In genomic region chr7:2158331-2159175, GRCh38 we compare ENCODE assay signal across 10 cellular contexts.
A peak's percentile ranks its signal among the peaks of the same experiment; 100 is the strongest.
DNase-seq lines count a peak whose midpoint lies in the region; ATAC-seq and TF ChIP-seq lines count a peak whose summit lies in the region.
"Had no signal": no experiment of that assay in that cellular context is flagged by ENCODE, and none has a peak within 500 bp of the region (broad histone marks: within the 10 kb centered on the region; RNA-seq: fewer than 3 reads in every experiment).

No MANE protein-coding gene starts in this region.

- no peaks in the 10 kb centered on the region for H3K9me3 Mint-ChIP-seq in activated CD4-positive, alpha-beta T cell treated with anti-CD3 and anti-CD28 coated beads for 36 hours (ENCODE audit: low read depth)
- H3K9me3 Mint-ChIP-seq: activated T-cell treated with anti-CD3 and anti-CD28 coated beads, Interleukin-2, amount 50 U/mL, for 72 hours had no signal

- H3K36me3 ChIP-seq in transverse colon, result no peaks in the 10 kb centered on the region

- POLR2A ChIA-PET in GM10248 (lab: Yijun Ruan, JAX), result no interaction called here
- POLR2A ChIA-PET in activated CD4-positive, alpha-beta T cell treated with anti-CD3 and anti-CD28 coated beads for 36 hours (lab: Charles Lee), result no interaction called here

- no peak for TF ChIP-seq POLR2A in transverse colon (IDR thresholded peaks at IDR 0.05)

- no peaks in the 10 kb centered on the region for H3K27me3 Mint-ChIP-seq in activated CD4-positive, alpha-beta T cell treated with anti-CD3 and anti-CD28 coated beads for 36 hours

- 85 to 100% methylated on average over 2 to 12 of the region's 13 CpGs for WGBS in transverse colon (ENCODE audit: low coverage in 1 of 2), 2 donors

- peaks cover 16 to 29% (median 24%) of the 10 kb centered on the region in 4 donors for H3K4me1 ChIP-seq in transverse colon

- no peaks in the 10 kb centered on the region for H3K4me1 Mint-ChIP-seq in activated CD4-positive, alpha-beta T cell treated with anti-CD3 and anti-CD28 coated beads for 36 hours

- intact Hi-C loops in transverse colon (cut with DNase I; ENCODE audit: low total_unique reads), result no loop called here
- intact Hi-C loops in activated CD4-positive, alpha-beta T cell treated with anti-CD3 and anti-CD28 coated beads for 36 hours (cut with DNase I, micrococcal nuclease), result no loop called here

- H3K27ac ChIP-seq in caudate nucleus (ENCODE audit: low read depth, low read length), result peak overlapping the region; percentile 63
- peak overlapping the region; percentile 69 to 90 (median 72) for H3K27ac ChIP-seq in transverse colon

- no peak overlapping the region for H3K27ac Mint-ChIP-seq in activated CD4-positive, alpha-beta T cell treated with anti-CD3 and anti-CD28 coated beads for 36 hours

- no peak for TF ChIP-seq EP300 in transverse colon (IDR thresholded peaks at IDR 0.05; ENCODE audit: low read depth)

- DNase-seq in NCI-H2196 (lab: John Stamatoyannopoulos, UW; ENCODE audit: unreplicated experiment) (peak; percentile 48), NCI-H2196 treated with DMSO at 0.1 percent for 48 hours (lab: John Stamatoyannopoulos, UW; ENCODE audit: unreplicated experiment) (no peak), caudate nucleus (lab: John Stamatoyannopoulos, UW) (peak in 1 of 61 donors; percentile 7), mesenteric fat pad (ENCODE audit: low spot score) (peak; percentile 85), transverse colon (peak; percentile 4), A172 (ENCODE audit: low spot score) (no peak), GM10248 (ENCODE audit: extremely low spot score) (no peak)
- DNase-seq in activated CD4-positive, alpha-beta T cell treated with anti-CD3 and anti-CD28 coated beads for 36 hours, result no peak
- DNase-seq: activated T-cell treated with anti-CD3 and anti-CD28 coated beads, Interleukin-2, amount 50 U/mL, for 72 hours; stimulated activated CD4-positive, alpha-beta T cell treated with anti-CD3 and anti-CD28 coated beads, Interleukin-1b, Interleukin-23, amount 100 ng/mL, for 48 hours had no signal

- TF ChIP-seq CTCF in transverse colon (IDR thresholded peaks at IDR 0.05), result no peak
- TF ChIP-seq CTCF in GM10248 (IDR thresholded peaks at IDR 0.05; ENCODE audit: control extremely low read depth, extremely low read depth, low read depth, missing control alignments), result no peak

- H3K36me3 Mint-ChIP-seq in activated CD4-positive, alpha-beta T cell treated with anti-CD3 and anti-CD28 coated beads for 36 hours (ENCODE audit: low read depth), result no peaks in the 10 kb centered on the region

- no peaks in the 10 kb centered on the region for H3K27me3 ChIP-seq in transverse colon

- H3K9me3 ChIP-seq in transverse colon, result no peaks in the 10 kb centered on the region

- no peak overlapping the region for H3K4me3 ChIP-seq in transverse colon

- in situ Hi-C loops in transverse colon (cut with MboI; ENCODE audit: low pct_ligation_motif_present in 1 of 4, low pct_unique_long_range_greater_than_20kb in 1 of 4, low sequenced_read_pairs in 3 of 4), result no loop called here

- H3K4me3 Mint-ChIP-seq in activated CD4-positive, alpha-beta T cell treated with anti-CD3 and anti-CD28 coated beads for 36 hours, result no peak overlapping the region
- H3K4me3 Mint-ChIP-seq: activated T-cell treated with anti-CD3 and anti-CD28 coated beads, Interleukin-2, amount 50 U/mL, for 72 hours had no signal

- no peak for ATAC-seq in activated CD4-positive, alpha-beta T cell treated with anti-CD3 and anti-CD28 coated beads for 36 hours
- ATAC-seq: activated T-cell treated with anti-CD3 and anti-CD28 coated beads, Interleukin-2, amount 50 U/mL, for 72 hours had no signal

- CTCF ChIA-PET in GM10248 (lab: Yijun Ruan, JAX), result interaction anchor here (1.1 to 1.4 kb wide), 3 partner anchors 8 to 12 kb away, joined by 3 to 8 read pairs (median 6); no protein-coding TSS in a partner anchor
- CTCF ChIA-PET in activated CD4-positive, alpha-beta T cell treated with anti-CD3 and anti-CD28 coated beads for 36 hours (lab: Charles Lee), result interaction anchor here (1.2 to 1.3 kb wide), 2 partner anchors 22 to 118 kb away, joined by 3 read pairs; no protein-coding TSS in a partner anchor

Comparison
In these comparisons a context has a peak if more than half of its experiments do, and no peak if none do; other contexts are left out.
1. DNase-seq: peak in NCI-H2196 (single experiment), mesenteric fat pad (single experiment) and transverse colon (single experiment); none in NCI-H2196 treated with DMSO at 0.1 percent for 48 hours (single experiment), A172 (single experiment), GM10248 (single experiment) and activated CD4-positive, alpha-beta T cell treated with anti-CD3 and anti-CD28 coated beads for 36 hours (single experiment).